Comparison of ENCODE assay signal across 8 cellular contexts in the genomic region with DNA sequence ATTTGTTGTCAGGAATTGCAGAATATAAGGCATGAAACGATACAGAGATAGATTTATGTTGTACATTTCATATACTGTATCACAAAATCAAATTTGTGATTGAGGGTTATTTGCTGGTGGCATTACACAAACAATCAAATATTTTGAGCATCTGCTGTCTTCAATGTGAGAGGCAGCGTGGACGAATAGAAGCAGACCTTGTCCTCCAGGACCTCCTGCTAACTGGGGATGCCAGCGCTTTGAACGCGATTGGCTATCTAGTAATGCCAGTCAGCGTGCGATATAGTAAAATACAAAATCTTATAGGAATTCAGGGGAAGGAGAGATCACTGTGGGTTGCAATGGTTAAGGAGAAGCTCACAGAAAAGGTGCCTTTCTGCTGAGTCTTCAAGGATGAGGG. TPM values are rescaled to one million over a fixed set of nuclear protein-coding genes. Genes with fewer than 3 reads are reported as not detected.
DNase-seq lines count a peak whose midpoint lies in the region; ATAC-seq, FAIRE-seq and TF ChIP-seq lines count a peak whose summit lies in the region.

No MANE protein-coding gene starts in this region.

- no peak for TF ChIP-seq POLR2A in ovary (IDR thresholded peaks at IDR 0.05)
- TF ChIP-seq POLR2A in GM12891 (IDR thresholded peaks at IDR 0.05; ENCODE audit: low read depth, low read length): no peak

- H3K9me3 Mint-ChIP-seq in Calu3 (ENCODE audit: low read depth, unreplicated experiment) (no peaks in the 10 kb centered on the region), endodermal cell (no peaks in the 10 kb centered on the region)

- peaks cover 36% of the 10 kb centered on the region for H3K27me3 Mint-ChIP-seq in Calu3 (ENCODE audit: unreplicated experiment)
- H3K27me3 Mint-ChIP-seq in endodermal cell (ENCODE audit: insufficient read depth): peaks cover 23% of the 10 kb centered on the region

- H3K4me1 Mint-ChIP-seq in Calu3 (ENCODE audit: low read depth, unreplicated experiment) (no peaks in the 10 kb centered on the region), endodermal cell (peaks cover 2% of the 10 kb centered on the region)

- no peak for TF ChIP-seq CTCF in Calu3 (IDR thresholded peaks at IDR 0.05; ENCODE audit: unreplicated experiment)
- no peak for TF ChIP-seq CTCF in OCI-LY7 (conservative IDR thresholded peaks at IDR 0.05; ENCODE audit: low read length)
- no peak for TF ChIP-seq CTCF in endodermal cell (conservative IDR thresholded peaks at IDR 0.05)
- no peak for TF ChIP-seq CTCF in ovary (IDR thresholded peaks at IDR 0.05)

- no peak overlapping the region for H3K9ac ChIP-seq in endodermal cell (ENCODE audit: extremely low read depth, low read length, poor library complexity, severe bottlenecking)

- CTCF ChIA-PET in Calu3 (lab: Charles Lee) (interaction anchor here (1.7 kb wide), 1 partner anchor 17 kb away, joined by 7 read pairs; no protein-coding TSS in a partner anchor), OCI-LY7 (lab: Charles Lee; ENCODE audit: unreplicated experiment) (interaction anchor here (1.6 kb wide), 1 partner anchor 22 kb away, joined by 3 read pairs; no protein-coding TSS in a partner anchor)

- POLR2A ChIA-PET in OCI-LY7 (lab: Charles Lee): interaction anchor here (1.2 kb wide), 1 partner anchor 16 kb away, joined by 3 read pairs; no protein-coding TSS in a partner anchor

- H3K4me3 ChIP-seq in OCI-LY7 (ENCODE audit: low read depth, low read length, poor library complexity, severe bottlenecking): peak overlapping the region; percentile 93
- peak overlapping the region; percentile 88 for H3K4me3 ChIP-seq in endodermal cell (ENCODE audit: low read length)
- peak overlapping the region; percentile 89 for H3K4me3 ChIP-seq in ovary

- peaks cover 7% of the 10 kb centered on the region for H3K4me1 ChIP-seq in OCI-LY7 (ENCODE audit: insufficient read depth, low read length, poor library complexity, severe bottlenecking)
- no peaks in the 10 kb centered on the region for H3K4me1 ChIP-seq in endodermal cell (ENCODE audit: control insufficient read depth, insufficient read depth, low read length)
- H3K4me1 ChIP-seq in ovary (ENCODE audit: insufficient read depth): peaks cover 7% of the 10 kb centered on the region

- no peaks in the 10 kb centered on the region for H4K20me1 ChIP-seq in OCI-LY7 (ENCODE audit: insufficient read depth, low read length)

- H3K27ac ChIP-seq in OCI-LY7 (ENCODE audit: low read depth, low read length, poor library complexity, severe bottlenecking) (no peak overlapping the region), endodermal cell (ENCODE audit: low read depth, low read length) (no peak overlapping the region), ovary (no peak overlapping the region)

- H3K36me3 ChIP-seq in OCI-LY7 (ENCODE audit: insufficient read depth, low read length) (peaks cover 18% of the 10 kb centered on the region), endodermal cell (ENCODE audit: control insufficient read depth, insufficient read depth, low read length) (peaks cover 24% of the 10 kb centered on the region), ovary (no peaks in the 10 kb centered on the region)

- FAIRE-seq in GM12891 (lab: Jason Lieb, UNC): no peak

- no TSS peak for BruUV-seq in Calu3 (replicated peaks; lab: Mats Ljungman, UMichigan)
- no TSS peak for BruUV-seq in OCI-LY7 (replicated peaks; lab: Mats Ljungman, UMichigan)

- H3K79me2 ChIP-seq in OCI-LY7 (ENCODE audit: insufficient read depth, low read depth, low read length): peaks cover 8% of the 10 kb centered on the region; the same call in 1 of the 2 replicates

- H3K9me3 ChIP-seq in OCI-LY7 (ENCODE audit: low read length) (no peaks in the 10 kb centered on the region), endodermal cell (ENCODE audit: control insufficient read depth, low read length) (no peaks in the 10 kb centered on the region), ovary (no peaks in the 10 kb centered on the region)

- H3K36me3 Mint-ChIP-seq in Calu3 (ENCODE audit: insufficient read depth, unreplicated experiment): peaks cover 17% of the 10 kb centered on the region
- H3K36me3 Mint-ChIP-seq in endodermal cell (ENCODE audit: low read depth): peaks cover 15% of the 10 kb centered on the region

- no peaks in the 10 kb centered on the region for H3K9me2 ChIP-seq in OCI-LY7 (ENCODE audit: insufficient read depth, low read length)

- no peak for DNase-seq in Calu3
- DNase-seq in OCI-LY7 (ENCODE audit: low spot score): no peak
- no peak for DNase-seq in endodermal cell
- no peak for DNase-seq in ovary
- no peak for DNase-seq in GM12891 (ENCODE audit: insufficient read length, low spot score)

- intact Hi-C loops in Calu3 (cut with micrococcal nuclease; ENCODE audit: unreplicated experiment) (no loop called here), OCI-LY7 (cut with micrococcal nuclease; ENCODE audit: unreplicated experiment) (loop anchor here (10.0 kb wide), 1 partner anchor 458 kb away; a partner anchor contains a TSS), ovary (cut with DNase I) (no loop called here)

- ATAC-seq in GM21786 (IDR thresholded peaks at IDR 0.05; ENCODE audit: unreplicated experiment) (no peak), GM18909 (IDR thresholded peaks at IDR 0.05; ENCODE audit: poor library complexity, unreplicated experiment) (no peak), GM19463 (IDR thresholded peaks at IDR 0.05; ENCODE audit: unreplicated experiment) (no peak)

- H3K27me3 ChIP-seq in endodermal cell (ENCODE audit: control insufficient read depth, insufficient read depth, low read length, poor library complexity, severe bottlenecking): peaks cover 13% of the 10 kb centered on the region
- no peaks in the 10 kb centered on the region for H3K27me3 ChIP-seq in ovary

- 78 to 96% methylated on average over 7 to 8 of the region's 8 CpGs for WGBS in endodermal cell (ENCODE audit: insufficient coverage in 1 of 2, insufficient read length in 1 of 2), 2 experiments
- WGBS in ovary, 3 donors: 44 to 60% (median 51%) methylated on average over 8 of the region's 8 CpGs

- H3K4me3 Mint-ChIP-seq in Calu3 (ENCODE audit: low read depth, unreplicated experiment) (peak overlapping the region; percentile 70), endodermal cell (peak overlapping the region; percentile 74)

- H3K27ac Mint-ChIP-seq in Calu3 (ENCODE audit: unreplicated experiment) (peak overlapping the region; percentile 33), endodermal cell (peak overlapping the region; percentile 44)

- H3K4me2 ChIP-seq in OCI-LY7 (ENCODE audit: low read length): peak overlapping the region; percentile 49

- TF ChIP-seq EP300 in ovary (IDR thresholded peaks at IDR 0.05): no peak

- peak overlapping the region; percentile 84 for H2AFZ ChIP-seq in OCI-LY7 (ENCODE audit: low read length)

TF ChIP-seq in GM12891, 5 proteins besides CTCF, POLR2A, EP300 and RAD21:
- TF ChIP-seq TAF1 (IDR thresholded peaks at IDR 0.05; ENCODE audit: low read depth, low read length): no peak
- TF ChIP-seq SPI1 (IDR thresholded peaks at IDR 0.05; ENCODE audit: low read depth, low read length): no peak
- TF ChIP-seq POLR2AphosphoS5 (IDR thresholded peaks at IDR 0.05; ENCODE audit: low read depth, low read length): no peak
- TF ChIP-seq PAX5 (IDR thresholded peaks at IDR 0.05; ENCODE audit: insufficient read depth, low read length, severe bottlenecking): no peak
- TF ChIP-seq POU2F2 (IDR thresholded peaks at IDR 0.05; ENCODE audit: low read depth, low read length): no peak

RNA-seq across cellular contexts. Expression of a gene that starts 0.6 kb away (rescaled TPM):
- total RNA-seq in Calu3 (2022) (39.8 and 40.5 TPM in 2 replicates), OCI-LY7 (2022) (34.8 and 35.0 TPM in 2 replicates), endodermal cell (10 to 100 TPM; 32.3 to 37.5 TPM), ovary (10 to 100 TPM; 39.7 to 77.4 (median 49.3) TPM)
- 35.8 and 43.5 TPM in 2 replicates for total RNA-seq in OCI-LY7 (2014; rRNA removed; shearing (Covaris generic))
- 30.3 TPM for polyA plus RNA-seq in endodermal cell (2013, experiment 1 of 2)
- 23.8 TPM for polyA plus RNA-seq in endodermal cell (2013, experiment 2 of 2)
- 10 to 100 TPM; 19.3 to 45.0 TPM for polyA plus RNA-seq in ovary
- polyA plus RNA-seq in GM12891 (2012; ENCODE audit: low read depth, missing spikeins): 13.7 TPM
